In the genomic region with DNA sequence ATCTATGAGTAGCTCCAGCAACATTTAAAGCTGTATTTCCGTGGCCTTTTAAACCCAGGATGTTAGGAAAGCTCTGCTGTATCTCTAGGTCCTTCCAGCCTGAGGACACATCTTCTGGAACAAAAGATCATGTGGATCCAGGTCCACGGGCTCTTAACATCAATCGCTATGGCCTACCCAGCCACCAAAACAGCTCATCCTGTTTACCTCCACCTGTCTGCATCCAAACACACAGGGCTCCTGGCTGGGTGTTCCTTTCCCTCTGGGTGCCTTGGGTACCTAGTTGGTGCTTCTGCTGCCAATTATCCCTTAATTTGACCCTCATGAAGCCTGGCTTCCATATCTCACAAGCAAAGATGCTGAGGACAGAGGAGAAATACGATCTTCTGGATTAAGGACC, we compare ENCODE assay signal across 13 cellular contexts. TPM values are rescaled to one million over a fixed set of nuclear protein-coding genes. Genes with fewer than 3 reads are reported as not detected.
DNase-seq lines count a peak whose midpoint lies in the region; ATAC-seq and TF ChIP-seq lines count a peak whose summit lies in the region.
"Had no signal": no experiment of that assay in that cellular context is flagged by ENCODE, and none has a peak within 500 bp of the region (broad histone marks: within the 10 kb centered on the region; RNA-seq: fewer than 3 reads in every experiment).

No MANE protein-coding gene starts in this region.

- peak overlapping the region; percentile 10 to 69 for H3K4me3 ChIP-seq in right atrium auricular region
- peak overlapping the region; percentile 9 to 66 (median 60) for H3K4me3 ChIP-seq in skeletal muscle tissue (ENCODE audit: low read length in 3 of 3)
- H3K4me3 ChIP-seq: testis had no signal

- peaks cover 10 to 30% (median 26%) of the 10 kb centered on the region in 3 donors for H3K4me1 Mint-ChIP-seq in T-cell

- intact Hi-C loops in Right ventricle myocardium superior (cut with DNase I) = no loop called here

- CTCF ChIA-PET in T-cell (lab: Charles Lee) = interaction anchor here (0.6 to 1.8 kb wide), 5 partner anchors 10 to 256 kb away, joined by 3 to 9 read pairs (median 3); no protein-coding TSS in a partner anchor

- H3K9me3 ChIP-seq in right atrium auricular region = no peaks in the 10 kb centered on the region
- no peaks in the 10 kb centered on the region for H3K9me3 ChIP-seq in skeletal muscle tissue (ENCODE audit: control insufficient read depth in 3 of 3, low read length in 3 of 3)
- H3K9me3 ChIP-seq: testis had no signal

- H3K4me3 Mint-ChIP-seq in T-cell = no peak overlapping the region
- H3K4me3 Mint-ChIP-seq: activated CD8-positive, alpha-beta memory T cell treated with anti-CD3 and anti-CD28 coated beads, Interleukin-2, amount 10 ng/mL, durations not matched to agents 7 days and 5 days had no signal

- ATAC-seq in Right ventricle myocardium superior (ENCODE audit: poor library complexity) (no peak), T-cell (replicated peaks in 1 of 4) (no peak), HG02938 (IDR thresholded peaks at IDR 0.05; ENCODE audit: unreplicated experiment) (no peak)

- H3K27me3 ChIP-seq in right atrium auricular region (no peaks in the 10 kb centered on the region), skeletal muscle tissue (ENCODE audit: control insufficient read depth in 3 of 3, insufficient read depth in 3 of 3, low read length in 3 of 3) (no peaks in the 10 kb centered on the region)
- H3K27me3 ChIP-seq: testis had no signal

- H3K9ac ChIP-seq in skeletal muscle tissue (ENCODE audit: low read depth in 1 of 3, low read length in 3 of 3) = peak overlapping the region in 1 of 3 donors; percentile 54

- POLR2A ChIA-PET in T-cell (lab: Charles Lee) = interaction anchor here in 1 of 2 donors (0.5 kb wide), 1 partner anchor 687 kb away, joined by 7 read pairs; a partner anchor contains a TSS

- TF ChIP-seq CTCF in right atrium auricular region (IDR thresholded peaks at IDR 0.05) = no peak

- H3K27me3 Mint-ChIP-seq in T-cell = peaks cover 51 to 83% of the 10 kb centered on the region in 2 donors

- H3K27ac ChIP-seq in right atrium auricular region (peak overlapping the region; percentile 97 to 99), skeletal muscle tissue (ENCODE audit: low read depth, low read length) (no peak overlapping the region)
- H3K27ac ChIP-seq: testis had no signal

- H3K9me3 Mint-ChIP-seq in T-cell = no peaks in the 10 kb centered on the region

- H3K4me1 ChIP-seq in right atrium auricular region (peaks cover 0 to 68% of the 10 kb centered on the region in 2 donors), skeletal muscle tissue (ENCODE audit: control insufficient read depth in 3 of 3, insufficient read depth in 3 of 3, low read length in 3 of 3) (peaks cover 57 to 72% (median 67%) of the 10 kb centered on the region in 3 donors)

- no peak overlapping the region for H3K27ac Mint-ChIP-seq in T-cell
- H3K27ac Mint-ChIP-seq: activated CD8-positive, alpha-beta memory T cell treated with anti-CD3 and anti-CD28 coated beads, Interleukin-2, amount 10 ng/mL, durations not matched to agents 7 days and 5 days had no signal

- DNase-seq in right atrium auricular region (ENCODE audit: low spot score) (no peak), Right ventricle myocardium superior (no peak), islet precursor cell (peak; percentile 53), NCI-H2081 treated with DMSO at 0.1 percent for 48 hours (lab: John Stamatoyannopoulos, UW) (no peak), T-cell (no peak), NCI-H1417 treated with DMSO at 0.1 percent for 48 hours (lab: John Stamatoyannopoulos, UW) (no peak)
- DNase-seq: GOT3, testis had no signal

- peaks cover 67% of the 10 kb centered on the region for H3K36me3 ChIP-seq in right atrium auricular region
- peaks cover 33 to 48% (median 34%) of the 10 kb centered on the region in 3 donors for H3K36me3 ChIP-seq in skeletal muscle tissue (ENCODE audit: control insufficient read depth in 3 of 3, insufficient read depth in 3 of 3, low read length in 3 of 3)

- no peaks in the 10 kb centered on the region for H3K36me3 Mint-ChIP-seq in T-cell
- H3K36me3 Mint-ChIP-seq: activated CD8-positive, alpha-beta memory T cell treated with anti-CD3 and anti-CD28 coated beads, Interleukin-2, amount 10 ng/mL, durations not matched to agents 7 days and 5 days had no signal

RNA-seq across cellular contexts. Expression of a gene that starts 7.0 kb away (rescaled TPM):
- total RNA-seq in right atrium auricular region (100 to 1,000 TPM; 160 to 164 TPM), Right ventricle myocardium superior (183 TPM), skeletal muscle tissue (92.9 TPM), T-cell (under 1 TPM in 3 of 5 donors, not detected in 2; 0.20 to 0.76 (median 0.44) TPM)
- total RNA-seq: A673; activated CD8-positive, alpha-beta memory T cell treated with anti-CD3 and anti-CD28 coated beads, Interleukin-2, amount 10 ng/mL, durations not matched to agents 7 days and 5 days; HT-29 had no signal

Comparison
In these comparisons a context has a peak if more than half of its experiments do, and no peak if none do; other contexts are left out.
1. RNA of a gene that starts 7.0 kb away (total RNA-seq): 183 TPM in Right ventricle myocardium superior (single experiment), 160 to 164 TPM in right atrium auricular region and 92.9 TPM in skeletal muscle tissue (single experiment); 0.20 to 0.76 TPM in T-cell; every median in the first group is over 10 times any median in the second.